22 cellular contexts compared by ENCODE assay signal in genomic region chr2:49858657-49859056, GRCh38.
A peak's percentile ranks its signal among the peaks of the same experiment; 100 is the strongest.
DNase-seq lines count a peak whose midpoint lies in the region; TF ChIP-seq lines count a peak whose summit lies in the region.
"Had no signal": no experiment of that assay in that cellular context is flagged by ENCODE, and none has a peak within 500 bp of the region (broad histone marks: within the 10 kb centered on the region; RNA-seq: fewer than 3 reads in every experiment).

No MANE protein-coding gene starts in this region.

- H3K4ac ChIP-seq in neuronal stem cell (ENCODE audit: low read length), result no peak overlapping the region

- no peaks in the 10 kb centered on the region for H3F3A ChIP-seq in SK-N-SH (replicated peaks; ENCODE audit: insufficient read depth)

- POLR2A ChIA-PET in SK-N-SH (lab: Yijun Ruan, JAX), result no interaction called here

- H2AK5ac ChIP-seq in neuronal stem cell (ENCODE audit: low read depth, low read length), result no peak overlapping the region

- H3K27ac ChIP-seq in SJCRH30, result peak overlapping the region; percentile 88
- H3K27ac ChIP-seq in SK-N-SH (ENCODE audit: low read depth in 2 of 2, low read length in 1 of 2), result peak overlapping the region in 1 of 2 experiments; percentile 43; a peak in 1 of 4 replicates
- no peak overlapping the region for H3K27ac ChIP-seq in neuronal stem cell (replicated peaks; ENCODE audit: low read length)
- H3K27ac ChIP-seq: BLaER1 had no signal

- H2BK12ac ChIP-seq in neuronal stem cell (ENCODE audit: low read length), result no peak overlapping the region

- no peak for TF ChIP-seq CTCF in SK-N-SH (IDR thresholded peaks at IDR 0.05)

- TF ChIP-seq RAD21 in SK-N-SH (IDR thresholded peaks at IDR 0.05; ENCODE audit: low read length), result peak; percentile 18

- H3K9me3 ChIP-seq in SJCRH30 (replicated peaks) (no peaks in the 10 kb centered on the region), SK-N-SH (no peaks in the 10 kb centered on the region), neuronal stem cell (replicated peaks in 1 of 2; ENCODE audit: control insufficient read depth in 2 of 2, insufficient read depth in 1 of 2, low read depth in 1 of 2, low read length in 2 of 2) (peaks cover 0 to 3% of the 10 kb centered on the region in 2 donors)
- H3K9me3 ChIP-seq: BE2C, BLaER1 had no signal

- no peak overlapping the region for H3K4me3 ChIP-seq in SJCRH30
- no peak overlapping the region for H3K4me3 ChIP-seq in SK-N-SH (ENCODE audit: low read depth in 2 of 2, low read length in 1 of 2)
- H3K4me3 ChIP-seq in neuronal stem cell (ENCODE audit: low read length in 2 of 2), result no peak overlapping the region
- H3K4me3 ChIP-seq: BLaER1, GM12878 had no signal

- H3K18ac ChIP-seq in neuronal stem cell (ENCODE audit: low read length), result no peak overlapping the region

- no peak overlapping the region for H3K23ac ChIP-seq in neuronal stem cell (ENCODE audit: low read depth, low read length, poor library complexity)

- DNase-seq in SJCRH30 (no peak), SK-N-SH (peak; percentile 51), SIG-M5 (lab: John Stamatoyannopoulos, UW) (no peak), neuronal stem cell (ENCODE audit: low spot score) (no peak), NCI-H2196 treated with DMSO at 0.1 percent for 48 hours (lab: John Stamatoyannopoulos, UW; ENCODE audit: unreplicated experiment) (no peak)
- DNase-seq: 8988T; ACHN; C1 segment of cervical spinal cord; CD4-positive, alpha-beta memory T cell; CD4-positive, CD25-positive, alpha-beta regulatory T cell; CD8-positive, alpha-beta memory T cell; COR-L47; DMS 273 treated with DMSO at 0.1 percent for 48 hours; DMS153; DMS53; DMS79; DND-41; EL; GDM1 had no signal

- no peak overlapping the region for H2BK120ac ChIP-seq in neuronal stem cell (ENCODE audit: low read depth, low read length)

- H4K8ac ChIP-seq in neuronal stem cell (ENCODE audit: low read depth, low read length), result no peak overlapping the region

- H3K27me3 ChIP-seq in SJCRH30 (no peaks in the 10 kb centered on the region), SK-N-SH (ENCODE audit: insufficient read depth) (no peaks in the 10 kb centered on the region), neuronal stem cell (ENCODE audit: control insufficient read depth in 3 of 3, insufficient read depth in 3 of 3, low read depth in 1 of 3, low read length in 3 of 3) (no peaks in the 10 kb centered on the region)
- H3K27me3 ChIP-seq: BE2C, BLaER1 had no signal

- no peak overlapping the region for H2BK5ac ChIP-seq in neuronal stem cell (ENCODE audit: low read length)

- no peak overlapping the region for H3K9ac ChIP-seq in SK-N-SH
- H3K9ac ChIP-seq in neuronal stem cell (ENCODE audit: low read depth, low read length, poor library complexity), result no peak overlapping the region
- H3K9ac ChIP-seq: BLaER1 had no signal

- H3K9me2 ChIP-seq in SK-N-SH, result no peaks in the 10 kb centered on the region

- H3K4me1 ChIP-seq in SJCRH30 (peaks cover 32% of the 10 kb centered on the region), SK-N-SH (ENCODE audit: control insufficient read depth in 1 of 2, insufficient read depth in 2 of 2, low read depth in 1 of 2, low read length in 1 of 2) (peaks cover 0 to 7% of the 10 kb centered on the region in 2 experiments; a peak in 2 of 4 replicates), neuronal stem cell (ENCODE audit: control insufficient read depth in 2 of 2, insufficient read depth in 1 of 2, low read depth in 1 of 2, low read length in 2 of 2) (no peaks in the 10 kb centered on the region)
- H3K4me1 ChIP-seq: BE2C, BLaER1 had no signal

- H3K36me3 ChIP-seq in SJCRH30, result no peaks in the 10 kb centered on the region
- H3K36me3 ChIP-seq in SK-N-SH (replicated peaks in 1 of 2; ENCODE audit: control insufficient read depth in 1 of 2, insufficient read depth in 2 of 2, low read length in 1 of 2), result no peaks in the 10 kb centered on the region
- no peaks in the 10 kb centered on the region for H3K36me3 ChIP-seq in neuronal stem cell (replicated peaks in 1 of 2; ENCODE audit: control insufficient read depth in 2 of 2, insufficient read depth in 2 of 2, low read length in 2 of 2)
- H3K36me3 ChIP-seq: BE2C, BLaER1 had no signal

- peak in 1 of 2 experiments; percentile 87; a peak in 2 of 4 replicates for TF ChIP-seq EP300 in SK-N-SH (IDR thresholded peaks at IDR 0.05; ENCODE audit: borderline replicate concordance in 1 of 2, low read depth in 1 of 2, low read length in 1 of 2)

- no peak overlapping the region for H2BK15ac ChIP-seq in neuronal stem cell (ENCODE audit: low read length)

- no peaks in the 10 kb centered on the region for H3K79me1 ChIP-seq in neuronal stem cell (ENCODE audit: low read depth, low read length)

- WGBS in SK-N-SH (ENCODE audit: low lambda C conversion rate), result 3% methylated on average over 2 of the region's 2 CpGs
- no CpG with 5 or more reads among the region's 2 CpGs for WGBS in neuronal stem cell (ENCODE audit: extremely low coverage in 2 of 2, insufficient read length in 2 of 2, insufficient replicate concordance in 1 of 2), 2 donors

- H4K20me1 ChIP-seq in SK-N-SH (ENCODE audit: insufficient read depth), result no peaks in the 10 kb centered on the region
- H4K20me1 ChIP-seq: BLaER1 had no signal

- H3K14ac ChIP-seq in neuronal stem cell (ENCODE audit: low read length), result no peak overlapping the region

- CTCF ChIA-PET in SK-N-SH (lab: Yijun Ruan, JAX), result interaction anchor here (0.9 to 2.2 kb wide), 2 partner anchors 19 to 285 kb away, joined by 3 to 8 read pairs; no protein-coding TSS in a partner anchor

- H4K91ac ChIP-seq in neuronal stem cell (ENCODE audit: low read depth, low read length, poor library complexity), result no peak overlapping the region

- H2AFZ ChIP-seq in SK-N-SH (ENCODE audit: low read depth), result no peak overlapping the region
- no peak overlapping the region for H2AFZ ChIP-seq in neuronal stem cell (ENCODE audit: low read length)

- no peaks in the 10 kb centered on the region for H3K79me2 ChIP-seq in SK-N-SH (ENCODE audit: insufficient read depth)

- H3K4me2 ChIP-seq in SK-N-SH (no peak overlapping the region), neuronal stem cell (ENCODE audit: insufficient read depth, low read length, poor library complexity, severe bottlenecking) (no peak overlapping the region)
- H3K4me2 ChIP-seq: BLaER1 had no signal

TF ChIP-seq in SK-N-SH, 30 proteins besides CTCF, POLR2A, EP300 and RAD21:
- TF ChIP-seq MXI1 (IDR thresholded peaks at IDR 0.05; ENCODE audit: low read depth, low read length) (0 out of 2 replicates have a peak, but pooled peaks have one; percentile 32), ZBTB33 (IDR thresholded peaks at IDR 0.05; ENCODE audit: borderline replicate concordance, low read depth) (no peak), GATA2 (CRISPR knock-in tag; IDR thresholded peaks at IDR 0.05) (peak; percentile 92), REST (IDR thresholded peaks at IDR 0.05; ENCODE audit: low read depth, low read length) (no peak), CHD2 (IDR thresholded peaks at IDR 0.05; ENCODE audit: low read length, partially characterized antibody) (peak; percentile 61), FOXM1 (IDR thresholded peaks at IDR 0.05; ENCODE audit: low read depth) (no peak), FOXJ3 (CRISPR knock-in tag; IDR thresholded peaks at IDR 0.05) (0 out of 2 replicates have a peak, but pooled peaks have one; percentile 46), NFIC (IDR thresholded peaks at IDR 0.05; ENCODE audit: borderline replicate concordance) (no peak), RCOR1 (IDR thresholded peaks at IDR 0.05; ENCODE audit: low read length) (peak; percentile 89), GABPA (IDR thresholded peaks at IDR 0.05; ENCODE audit: low read depth) (no peak), MAX (IDR thresholded peaks at IDR 0.05; ENCODE audit: low read depth) (no peak)
